11 cellular contexts compared by ENCODE assay signal in the genomic region with DNA sequence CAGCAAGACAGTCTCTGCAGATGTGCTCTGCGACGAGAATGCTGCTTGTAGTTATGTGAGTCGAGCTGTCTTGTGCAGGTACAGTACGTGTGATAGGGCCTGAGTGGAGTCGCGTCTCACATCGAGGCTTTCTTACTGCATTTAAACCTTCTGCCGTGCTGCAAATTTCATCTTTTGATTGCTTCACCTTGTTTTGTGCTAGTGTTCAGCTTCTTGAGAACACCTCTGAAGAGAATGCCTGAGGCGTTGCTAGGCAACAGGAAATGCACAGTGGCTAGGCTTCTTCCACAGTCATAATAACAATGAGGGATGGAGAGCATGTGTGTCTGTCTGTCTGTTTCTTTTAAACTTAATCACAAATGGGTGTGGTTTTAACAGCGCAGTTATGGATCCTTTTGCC. TPM values are rescaled to one million over a fixed set of nuclear protein-coding genes. Genes with fewer than 3 reads are reported as not detected.
DNase-seq lines count a peak whose midpoint lies in the region; ATAC-seq and TF ChIP-seq lines count a peak whose summit lies in the region.
"Had no signal": no experiment of that assay in that cellular context is flagged by ENCODE, and none has a peak within 500 bp of the region (broad histone marks: within the 10 kb centered on the region; RNA-seq: fewer than 3 reads in every experiment).

No MANE protein-coding gene starts in this region.

- intact Hi-C loops in uterus (cut with DNase I; ENCODE audit: low total_unique reads) = no loop called here

- H3K36me3 ChIP-seq in GM23248 (ENCODE audit: low read depth) (no peaks in the 10 kb centered on the region), uterus (no peaks in the 10 kb centered on the region), Karpas-422 (ENCODE audit: insufficient read depth, low read length) (peaks cover 63% of the 10 kb centered on the region)

- H3K27ac ChIP-seq in GM23248 (peak overlapping the region; percentile 51), uterus (no peak overlapping the region), Karpas-422 (ENCODE audit: low read length) (no peak overlapping the region)
- H3K27ac ChIP-seq: left lung had no signal

- no peak for ATAC-seq in GM21529 (IDR thresholded peaks at IDR 0.05; ENCODE audit: unreplicated experiment)
- ATAC-seq: left lung had no signal

- 62 to 69% methylated on average over 10 of the region's 10 CpGs for WGBS in GM23248 (ENCODE audit: low coverage in 1 of 2, low lambda C conversion rate in 2 of 2, missing lambda C conversion rate in 2 of 2), 2 experiments

- H4K20me1 ChIP-seq in GM23248 (ENCODE audit: insufficient read depth) (no peaks in the 10 kb centered on the region), Karpas-422 (ENCODE audit: insufficient read depth, low read depth, low read length) (no peaks in the 10 kb centered on the region)

- H2AFZ ChIP-seq in GM23248 (peak overlapping the region; percentile 18; the same call in 1 of the 2 replicates), Karpas-422 (ENCODE audit: low read length) (no peak overlapping the region)

- TF ChIP-seq CTCF in AG10803 (conservative IDR thresholded peaks at IDR 0.05; ENCODE audit: low read length) (no peak), astrocyte of the spinal cord (IDR thresholded peaks at IDR 0.05; ENCODE audit: low read depth, low read length) (no peak), uterus (IDR thresholded peaks at IDR 0.05) (no peak)

- no peak for TF ChIP-seq POLR2A in uterus (IDR thresholded peaks at IDR 0.05)

- no peaks in the 10 kb centered on the region for H3K27me3 ChIP-seq in GM23248 (replicated peaks; ENCODE audit: insufficient read depth)
- H3K27me3 ChIP-seq in uterus = no peaks in the 10 kb centered on the region
- H3K27me3 ChIP-seq in Karpas-422 (ENCODE audit: low read length) = no peaks in the 10 kb centered on the region
- H3K27me3 ChIP-seq: left lung had no signal

- no peak overlapping the region for H3K4me3 ChIP-seq in AG10803 (ENCODE audit: low read length)
- no peak overlapping the region for H3K4me3 ChIP-seq in GM23248
- no peak overlapping the region for H3K4me3 ChIP-seq in astrocyte of the spinal cord (ENCODE audit: low read depth, low read length)
- no peak overlapping the region for H3K4me3 ChIP-seq in uterus
- no peak overlapping the region for H3K4me3 ChIP-seq in Karpas-422 (ENCODE audit: low read length)
- H3K4me3 ChIP-seq: left lung had no signal

- peak; percentile 51 for DNase-seq in AG10803 (ENCODE audit: low read depth)
- peak; percentile 65 for DNase-seq in GM23248
- DNase-seq in astrocyte of the spinal cord (ENCODE audit: low read depth, low spot score) = peak; percentile 56
- peak; percentile 57 for DNase-seq in left kidney (ENCODE audit: low read depth, low spot score)
- DNase-seq in uterus = no peak
- no peak for DNase-seq in activated CD4-positive, CD25-positive, alpha-beta regulatory T cell treated with anti-CD3 and anti-CD28 coated beads, Interleukin-2, amount 50 U/mL, for 72 hours
- DNase-seq in Karpas-422 = no peak
- DNase-seq: activated CD4-positive, alpha-beta T cell treated with anti-CD3 and anti-CD28 coated beads for 1 hour; GF-D8; left lung had no signal

- H3K9me2 ChIP-seq in GM23248 (ENCODE audit: insufficient read depth) (no peaks in the 10 kb centered on the region), Karpas-422 (replicated peaks; ENCODE audit: insufficient read depth, low read length) (no peaks in the 10 kb centered on the region)

- peaks cover 57% of the 10 kb centered on the region for H3K79me2 ChIP-seq in GM23248 (ENCODE audit: insufficient read depth)
- peaks cover 100% of the 10 kb centered on the region for H3K79me2 ChIP-seq in Karpas-422 (ENCODE audit: low read length)

- peaks cover 53% of the 10 kb centered on the region for H3F3A ChIP-seq in GM23248 (ENCODE audit: insufficient read depth)

- H3K9me3 ChIP-seq in GM23248 (ENCODE audit: low read depth) = no peaks in the 10 kb centered on the region
- H3K9me3 ChIP-seq in uterus = no peaks in the 10 kb centered on the region
- H3K9me3 ChIP-seq in Karpas-422 (ENCODE audit: low read length) = no peaks in the 10 kb centered on the region
- H3K9me3 ChIP-seq: left lung had no signal

- H3K9ac ChIP-seq in GM23248 (peak overlapping the region; percentile 22; the same call in 1 of the 2 replicates), Karpas-422 (ENCODE audit: low read length) (no peak overlapping the region)

- peaks cover 39% of the 10 kb centered on the region for H3K4me1 ChIP-seq in GM23248 (ENCODE audit: insufficient read depth)
- H3K4me1 ChIP-seq in uterus = peaks cover 12 to 27% of the 10 kb centered on the region in 2 donors
- H3K4me1 ChIP-seq in Karpas-422 (ENCODE audit: low read length) = peaks cover 11% of the 10 kb centered on the region

- in situ Hi-C loops in GM23248 (cut with MboI) = no loop called here
- in situ Hi-C loops in astrocyte of the spinal cord (cut with HindIII; ENCODE audit: low sequenced_read_pairs) = no loop called here

- H3K4me2 ChIP-seq in GM23248 (ENCODE audit: unreplicated experiment) (no peak overlapping the region), Karpas-422 (ENCODE audit: low read depth, low read length, poor library complexity, severe bottlenecking) (no peak overlapping the region)

RNA-seq across cellular contexts. Expression of gene MRPS6, which starts 52.9 kb away (rescaled TPM):
- total RNA-seq in GM23248 (2014; rRNA removed; shearing (Covaris generic)) = 10.0 and 13.7 TPM in 2 replicates
- 83.5 and 83.9 TPM in 2 replicates for polyA plus RNA-seq in GM23248 (2016; fragmentation: Nextera tagmentation; extraction: Ambion mirVana)
- 10 to 100 TPM in 3 of 4 donors, 1 to 10 TPM in 1; 9.0 to 75.6 (median 33.5) TPM for total RNA-seq in uterus
- 28.4 and 56.8 TPM in 2 replicates for total RNA-seq in Karpas-422 (2014; rRNA removed; shearing (Covaris generic); ENCODE audit: low replicate concordance)

RNA-seq across cellular contexts. Expression of gene SLC5A3, which starts 52.9 kb away (rescaled TPM):
- total RNA-seq in GM23248 (2014; rRNA removed; shearing (Covaris generic)) = 9.5 and 10.8 TPM in 2 replicates
- 2.6 and 3.0 TPM in 2 replicates for polyA plus RNA-seq in GM23248 (2016; fragmentation: Nextera tagmentation; extraction: Ambion mirVana)
- total RNA-seq in uterus = 10 to 100 TPM; 10.2 to 76.2 (median 17.1) TPM
- 23.7 and 55.0 TPM in 2 replicates for total RNA-seq in Karpas-422 (2014; rRNA removed; shearing (Covaris generic); ENCODE audit: low replicate concordance)

Comparison
In these comparisons a context has a peak if more than half of its experiments do, and no peak if none do; other contexts are left out.
1. DNase-seq: peak in AG10803 (single experiment), GM23248 (single experiment), astrocyte of the spinal cord (single experiment) and left kidney (single experiment); none in uterus (0 of 2), activated CD4-positive, CD25-positive, alpha-beta regulatory T cell treated with anti-CD3 and anti-CD28 coated beads, Interleukin-2, amount 50 U/mL, for 72 hours (single experiment) and Karpas-422 (single experiment).